ENCODE assay signal across 1 cellular context in genomic region chr17:75940727-75941441, GRCh38.
TF ChIP-seq lines count a peak whose summit lies in the region.

TSS of gene FBF1 (minus strand) at chr17:75941042. CDS start at chr17:75938149, 2,893 bp downstream.

TF ChIP-seq in HepG2, 621 proteins besides CTCF, POLR2A, EP300 and RAD21 (continued from another document and continues in another):
- peak; percentile 95 for TF ChIP-seq ZNF687 (CRISPR knock-in tag; IDR thresholded peaks at IDR 0.05)
- peak; percentile 49 for TF ChIP-seq ZNF740 (CRISPR knock-in tag; IDR thresholded peaks at IDR 0.05)
- TF ChIP-seq MIXL1 (CRISPR knock-in tag; IDR thresholded peaks at IDR 0.05) = peak; percentile 67
- TF ChIP-seq TEF (CRISPR knock-in tag; IDR thresholded peaks at IDR 0.05) = peak; percentile 80
- no peak for TF ChIP-seq ZNF75D (CRISPR knock-in tag; IDR thresholded peaks at IDR 0.05; ENCODE audit: borderline replicate concordance)
- TF ChIP-seq HNRNPL (IDR thresholded peaks at IDR 0.05; ENCODE audit: low read depth, low read length) = peak; percentile 81
- no peak for TF ChIP-seq TRIM24 (CRISPR knock-in tag; IDR thresholded peaks at IDR 0.05)
- no peak for TF ChIP-seq ZBTB40 (IDR thresholded peaks at IDR 0.05)
- TF ChIP-seq ZBTB40 (CRISPR knock-in tag; IDR thresholded peaks at IDR 0.05) = peak; percentile 70; the same call in 1 of the 2 replicates
- no peak; the same call in 1 of the 2 replicates for TF ChIP-seq SIX4 (CRISPR knock-in tag; IDR thresholded peaks at IDR 0.05)
- TF ChIP-seq FIP1L1 (IDR thresholded peaks at IDR 0.05; ENCODE audit: borderline replicate concordance, insufficient read depth, low read depth, low read length) = peak; percentile 98
- TF ChIP-seq, protein P1, sequence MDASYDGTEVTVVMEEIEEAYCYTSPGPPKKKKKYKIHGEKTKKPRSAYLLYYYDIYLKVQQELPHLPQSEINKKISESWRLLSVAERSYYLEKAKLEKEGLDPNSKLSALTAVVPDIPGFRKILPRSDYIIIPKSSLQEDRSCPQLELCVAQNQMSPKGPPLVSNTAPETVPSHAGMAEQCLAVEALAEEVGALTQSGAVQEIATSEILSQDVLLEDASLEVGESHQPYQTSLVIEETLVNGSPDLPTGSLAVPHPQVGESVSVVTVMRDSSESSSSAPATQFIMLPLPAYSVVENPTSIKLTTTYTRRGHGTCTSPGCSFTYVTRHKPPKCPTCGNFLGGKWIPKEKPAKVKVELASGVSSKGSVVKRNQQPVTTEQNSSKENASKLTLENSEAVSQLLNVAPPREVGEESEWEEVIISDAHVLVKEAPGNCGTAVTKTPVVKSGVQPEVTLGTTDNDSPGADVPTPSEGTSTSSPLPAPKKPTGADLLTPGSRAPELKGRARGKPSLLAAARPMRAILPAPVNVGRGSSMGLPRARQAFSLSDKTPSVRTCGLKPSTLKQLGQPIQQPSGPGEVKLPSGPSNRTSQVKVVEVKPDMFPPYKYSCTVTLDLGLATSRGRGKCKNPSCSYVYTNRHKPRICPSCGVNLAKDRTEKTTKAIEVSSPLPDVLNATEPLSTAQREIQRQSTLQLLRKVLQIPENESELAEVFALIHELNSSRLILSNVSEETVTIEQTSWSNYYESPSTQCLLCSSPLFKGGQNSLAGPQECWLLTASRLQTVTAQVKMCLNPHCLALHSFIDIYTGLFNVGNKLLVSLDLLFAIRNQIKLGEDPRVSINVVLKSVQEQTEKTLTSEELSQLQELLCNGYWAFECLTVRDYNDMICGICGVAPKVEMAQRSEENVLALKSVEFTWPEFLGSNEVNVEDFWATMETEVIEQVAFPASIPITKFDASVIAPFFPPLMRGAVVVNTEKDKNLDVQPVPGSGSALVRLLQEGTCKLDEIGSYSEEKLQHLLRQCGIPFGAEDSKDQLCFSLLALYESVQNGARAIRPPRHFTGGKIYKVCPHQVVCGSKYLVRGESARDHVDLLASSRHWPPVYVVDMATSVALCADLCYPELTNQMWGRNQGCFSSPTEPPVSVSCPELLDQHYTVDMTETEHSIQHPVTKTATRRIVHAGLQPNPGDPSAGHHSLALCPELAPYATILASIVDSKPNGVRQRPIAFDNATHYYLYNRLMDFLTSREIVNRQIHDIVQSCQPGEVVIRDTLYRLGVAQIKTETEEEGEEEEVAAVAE (CRISPR knock-in tag; IDR thresholded peaks at IDR 0.05; ENCODE audit: borderline replicate concordance) = peak; percentile 94
- 0 out of 2 replicates have a peak, but pooled peaks have one; percentile 37 for TF ChIP-seq ZNF253 (CRISPR knock-in tag; IDR thresholded peaks at IDR 0.05; ENCODE audit: borderline replicate concordance)
- no peak for TF ChIP-seq NBN (conservative IDR thresholded peaks at IDR 0.05)
- TF ChIP-seq NFIC (IDR thresholded peaks at IDR 0.05; ENCODE audit: low read length) = no peak
- TF ChIP-seq MAZ (IDR thresholded peaks at IDR 0.05; ENCODE audit: borderline replicate concordance, low read depth, low read length) = peak; percentile 87; the same call in 1 of the 2 replicates
- TF ChIP-seq MAZ (CRISPR knock-in tag; IDR thresholded peaks at IDR 0.05; ENCODE audit: low read depth) = peak; percentile 98
- peak; percentile 68; the same call in 1 of the 2 replicates for TF ChIP-seq HNRNPUL1 (IDR thresholded peaks at IDR 0.05; ENCODE audit: low read depth, low read length)
- TF ChIP-seq SYNCRIP (IDR thresholded peaks at IDR 0.05; ENCODE audit: insufficient read depth, low read depth, low read length) = no peak
- TF ChIP-seq SNRNP70 (IDR thresholded peaks at IDR 0.05; ENCODE audit: low read depth, low read length) = no peak
- peak; percentile 79 for TF ChIP-seq PITX1 (CRISPR knock-in tag; IDR thresholded peaks at IDR 0.05)
- TF ChIP-seq ZNF577 (CRISPR knock-in tag; IDR thresholded peaks at IDR 0.05; ENCODE audit: borderline replicate concordance, low read depth) = peak; percentile 61; the same call in 1 of the 2 replicates
- TF ChIP-seq ZUFSP (CRISPR knock-in tag; IDR thresholded peaks at IDR 0.05; ENCODE audit: borderline replicate concordance) = 0 out of 2 replicates have a peak, but pooled peaks have one; percentile 24
- TF ChIP-seq ZNF580 (CRISPR knock-in tag; IDR thresholded peaks at IDR 0.05; ENCODE audit: borderline replicate concordance, low read depth) = peak; percentile 90; the same call in 1 of the 2 replicates
- TF ChIP-seq ZNF619 (CRISPR knock-in tag; IDR thresholded peaks at IDR 0.05) = peak; percentile 99
- peak; percentile 53 for TF ChIP-seq ZNF746 (CRISPR knock-in tag; IDR thresholded peaks at IDR 0.05)
